20 cellular contexts compared by ENCODE assay signal in the genomic region with DNA sequence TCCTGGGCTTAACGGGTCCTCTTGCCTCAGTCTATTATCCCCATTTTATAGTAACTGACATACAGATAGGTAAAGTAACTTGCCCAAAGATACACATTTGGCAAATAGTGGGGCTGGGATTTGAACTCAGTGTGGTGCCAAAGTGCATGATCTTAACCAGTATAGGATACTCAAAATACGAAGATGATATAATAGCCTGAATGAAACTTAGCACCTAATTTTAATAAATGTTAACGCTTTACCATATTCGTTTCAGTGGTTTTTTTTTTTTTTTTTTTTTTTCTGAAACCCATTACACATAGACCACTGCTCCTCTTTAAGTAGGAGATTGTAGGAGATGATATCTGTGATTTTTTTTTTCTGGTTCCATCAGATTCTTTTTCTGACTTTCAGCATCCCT. TPM values are rescaled to one million over a fixed set of nuclear protein-coding genes. Genes with fewer than 3 reads are reported as not detected.
DNase-seq lines count a peak whose midpoint lies in the region; ATAC-seq and TF ChIP-seq lines count a peak whose summit lies in the region.
"Had no signal": no experiment of that assay in that cellular context is flagged by ENCODE, and none has a peak within 500 bp of the region (broad histone marks: within the 10 kb centered on the region; RNA-seq: fewer than 3 reads in every experiment).

No MANE protein-coding gene starts in this region.

- DNase-seq in activated CD4-positive, CD25-positive, alpha-beta regulatory T cell (lab: John Stamatoyannopoulos, UW) = no peak
- no peak for DNase-seq in stimulated activated naive CD8-positive, alpha-beta T cell treated with anti-CD3 and anti-CD28 coated beads, Interleukin-15, Interleukin-2, amounts not matched to agents 100 U/mL and 50 U/mL, for 24 hours
- no peak for DNase-seq in stimulated activated naive CD8-positive, alpha-beta T cell treated with anti-CD3 and anti-CD28 coated beads, Interleukin-15, amount 100 ng/mL, for 72 hours
- no peak for DNase-seq in osteocyte (ENCODE audit: extremely low spot score, unreplicated experiment)
- DNase-seq: BE2C; C1 segment of cervical spinal cord; CD4-positive, alpha-beta memory T cell; CD4-positive, CD25-positive, alpha-beta regulatory T cell; CD8-positive, alpha-beta memory T cell; COR-L47; DMS 273 treated with DMSO at 0.1 percent for 48 hours; DMS153; DMS53; DMS79; DND-41; GDM1 had no signal

- peaks cover 12% of the 10 kb centered on the region for H3K4me1 Mint-ChIP-seq in stimulated activated naive CD8-positive, alpha-beta T cell treated with anti-CD3 and anti-CD28 coated beads, Interleukin-15, amount 100 ng/mL, for 72 hours
- peaks cover 14% of the 10 kb centered on the region for H3K4me1 Mint-ChIP-seq in osteocyte (ENCODE audit: unreplicated experiment)
- H3K4me1 Mint-ChIP-seq: CD14-positive monocyte had no signal

- no peak overlapping the region for H3K4me3 Mint-ChIP-seq in stimulated activated naive CD8-positive, alpha-beta T cell treated with anti-CD3 and anti-CD28 coated beads, Interleukin-15, amount 100 ng/mL, for 72 hours
- no peak overlapping the region for H3K4me3 Mint-ChIP-seq in osteocyte (ENCODE audit: unreplicated experiment)
- H3K4me3 Mint-ChIP-seq: CD14-positive monocyte; CD4-positive, alpha-beta memory T cell; CD4-positive, CD25-positive, alpha-beta regulatory T cell; CD8-positive, alpha-beta memory T cell had no signal

- ATAC-seq in activated CD4-positive, CD25-positive, alpha-beta regulatory T cell treated with anti-CD3 and anti-CD28 coated beads, Interleukin-2, amount 50 U/mL, for 24 hours = peak; percentile 70 to 86
- ATAC-seq in stimulated activated naive CD8-positive, alpha-beta T cell treated with anti-CD3 and anti-CD28 coated beads, Interleukin-15, Interleukin-2, amounts not matched to agents 100 U/mL and 50 U/mL, for 24 hours = peak; percentile 28
- ATAC-seq in stimulated activated naive CD8-positive, alpha-beta T cell treated with anti-CD3 and anti-CD28 coated beads, Interleukin-15, amount 100 ng/mL, for 72 hours = no peak
- ATAC-seq: A549, GM12878 had no signal

- H3K36me3 Mint-ChIP-seq in osteocyte (ENCODE audit: unreplicated experiment) = no peaks in the 10 kb centered on the region
- H3K36me3 Mint-ChIP-seq: CD14-positive monocyte; CD4-positive, alpha-beta memory T cell; CD4-positive, CD25-positive, alpha-beta regulatory T cell had no signal

- H3K27ac Mint-ChIP-seq in stimulated activated naive CD8-positive, alpha-beta T cell treated with anti-CD3 and anti-CD28 coated beads, Interleukin-15, amount 100 ng/mL, for 72 hours = no peak overlapping the region
- H3K27ac Mint-ChIP-seq in osteocyte (ENCODE audit: unreplicated experiment) = no peak overlapping the region
- H3K27ac Mint-ChIP-seq: CD14-positive monocyte; CD8-positive, alpha-beta memory T cell had no signal

- no peaks in the 10 kb centered on the region for H3K9me3 Mint-ChIP-seq in stimulated activated naive CD8-positive, alpha-beta T cell treated with anti-CD3 and anti-CD28 coated beads, Interleukin-15, amount 100 ng/mL, for 72 hours
- H3K9me3 Mint-ChIP-seq in osteocyte (ENCODE audit: unreplicated experiment) = no peaks in the 10 kb centered on the region
- H3K9me3 Mint-ChIP-seq: CD14-positive monocyte; CD4-positive, alpha-beta memory T cell; CD4-positive, CD25-positive, alpha-beta regulatory T cell; CD8-positive, alpha-beta memory T cell had no signal

- H3K27me3 Mint-ChIP-seq in stimulated activated naive CD8-positive, alpha-beta T cell treated with anti-CD3 and anti-CD28 coated beads, Interleukin-15, amount 100 ng/mL, for 72 hours = no peaks in the 10 kb centered on the region
- no peaks in the 10 kb centered on the region for H3K27me3 Mint-ChIP-seq in osteocyte (ENCODE audit: unreplicated experiment)
- H3K27me3 Mint-ChIP-seq: CD4-positive, alpha-beta memory T cell; CD4-positive, CD25-positive, alpha-beta regulatory T cell; CD8-positive, alpha-beta memory T cell had no signal

- TF ChIP-seq CTCF in osteocyte (IDR thresholded peaks at IDR 0.05) = no peak

RNA-seq across cellular contexts. Expression of gene ACTR3B, which starts 21.4 kb away (rescaled TPM):
- total RNA-seq in osteocyte = 10.4 and 12.8 TPM in 2 replicates
